In genomic region chr22:29837780-29838598, GRCh38 we compare ENCODE assay signal across 8 cellular contexts.
DNase-seq lines count a peak whose midpoint lies in the region; ATAC-seq and TF ChIP-seq lines count a peak whose summit lies in the region.

TSS of gene ASCC2 (minus strand) at chr22:29838274. CDS start at chr22:29832325, 5,949 bp downstream.

- H3K4me1 Mint-ChIP-seq in nephron progenitor cell = peaks cover 33% of the 10 kb centered on the region
- H3K4me1 Mint-ChIP-seq in stimulated activated naive CD8-positive, alpha-beta T cell treated with anti-CD3 and anti-CD28 coated beads, Interleukin-15, amount 100 ng/mL, for 72 hours = peaks cover 34% of the 10 kb centered on the region

- in situ Hi-C loops in HAP-1 (cut with MboI; ENCODE audit: low sequenced_read_pairs) = no loop called here

- DNase-seq in HAP-1 (ENCODE audit: low spot score in 2 of 2) (peak; percentile 97 to 100), MM.1S (peak; percentile 98), SIG-M5 (lab: John Stamatoyannopoulos, UW) (peak; percentile 87), activated gamma-delta T cell treated with Interleukin-2 at 50 U/mL for 16 hours (peak; percentile 99), fibroblast of the conjunctiva (ENCODE audit: low read depth) (peak; percentile 95), nephron progenitor cell (peak; percentile 99)
- peak; percentile 97 to 98 for DNase-seq in stimulated activated naive CD8-positive, alpha-beta T cell treated with anti-CD3 and anti-CD28 coated beads, Interleukin-15, amount 100 ng/mL, for 72 hours

- H3K4me1 ChIP-seq in ES-I3 (ENCODE audit: insufficient read depth, low read length) (peaks cover 11% of the 10 kb centered on the region; the same call in 1 of the 2 replicates), HAP-1 (peaks cover 8% of the 10 kb centered on the region; the same call in 1 of the 2 replicates), MM.1S (ENCODE audit: low read length) (0 out of 2 replicates have a peak, but pooled peaks cover 7% of the 10 kb centered on the region)

- H3K27me3 ChIP-seq in HAP-1 (ENCODE audit: low read depth) (no peaks in the 10 kb centered on the region), MM.1S (replicated peaks; ENCODE audit: insufficient read depth, low read length) (no peaks in the 10 kb centered on the region)

- H3K9me2 ChIP-seq in MM.1S (replicated peaks; ENCODE audit: insufficient read depth, low read length) = no peaks in the 10 kb centered on the region

- no peaks in the 10 kb centered on the region for H3F3A ChIP-seq in MM.1S (ENCODE audit: insufficient read depth, low read length)

- no peaks in the 10 kb centered on the region for H3K9me3 ChIP-seq in ES-I3 (ENCODE audit: control insufficient read depth, insufficient read depth, low read length)
- peaks cover 3% of the 10 kb centered on the region; the same call in 1 of the 2 replicates for H3K9me3 ChIP-seq in HAP-1
- no peaks in the 10 kb centered on the region for H3K9me3 ChIP-seq in MM.1S (replicated peaks; ENCODE audit: insufficient read depth, low read length)

- H3K79me2 ChIP-seq in MM.1S (ENCODE audit: low read length) = peaks cover 34% of the 10 kb centered on the region

- peak within 1 kb of the TSS; percentile 94 for H3K4me3 Mint-ChIP-seq in nephron progenitor cell
- peak within 1 kb of the TSS; percentile 87 to 99 for H3K4me3 Mint-ChIP-seq in stimulated activated naive CD8-positive, alpha-beta T cell treated with anti-CD3 and anti-CD28 coated beads, Interleukin-15, amount 100 ng/mL, for 72 hours

- H3K27me3 Mint-ChIP-seq in nephron progenitor cell (ENCODE audit: low read depth, poor library complexity) = no peaks in the 10 kb centered on the region
- H3K27me3 Mint-ChIP-seq in stimulated activated naive CD8-positive, alpha-beta T cell treated with anti-CD3 and anti-CD28 coated beads, Interleukin-15, amount 100 ng/mL, for 72 hours = no peaks in the 10 kb centered on the region

- no peaks in the 10 kb centered on the region for H3K36me3 ChIP-seq in ES-I3 (ENCODE audit: insufficient read depth, low read length)
- H3K36me3 ChIP-seq in HAP-1 (replicated peaks) = peaks cover 6% of the 10 kb centered on the region
- no peaks in the 10 kb centered on the region for H3K36me3 ChIP-seq in MM.1S (replicated peaks; ENCODE audit: insufficient read depth, low read length)

- H3K36me3 Mint-ChIP-seq in nephron progenitor cell (ENCODE audit: low read depth) = peaks cover 5% of the 10 kb centered on the region

- peak within 1 kb of the TSS; percentile 21; the same call in 1 of the 2 replicates for H3K27ac ChIP-seq in MM.1S (ENCODE audit: low read length)

- no peaks in the 10 kb centered on the region for H3K9me3 Mint-ChIP-seq in nephron progenitor cell
- H3K9me3 Mint-ChIP-seq in stimulated activated naive CD8-positive, alpha-beta T cell treated with anti-CD3 and anti-CD28 coated beads, Interleukin-15, amount 100 ng/mL, for 72 hours = peaks cover 0 to 5% of the 10 kb centered on the region in 2 donors

- peak within 1 kb of the TSS; percentile 90 for H3K4me2 ChIP-seq in MM.1S (ENCODE audit: low read depth, low read length)

- H3K27ac Mint-ChIP-seq in nephron progenitor cell = peak within 1 kb of the TSS; percentile 83
- H3K27ac Mint-ChIP-seq in stimulated activated naive CD8-positive, alpha-beta T cell treated with anti-CD3 and anti-CD28 coated beads, Interleukin-15, amount 100 ng/mL, for 72 hours = peak within 1 kb of the TSS; percentile 92 to 97

- H3K4me3 ChIP-seq in HAP-1 (peak within 1 kb of the TSS; percentile 96), MM.1S (ENCODE audit: low read length) (peak within 1 kb of the TSS; percentile 96)

- H2AFZ ChIP-seq in MM.1S (ENCODE audit: low read length) = peak within 1 kb of the TSS; percentile 95

- ATAC-seq in stimulated activated naive CD8-positive, alpha-beta T cell treated with anti-CD3 and anti-CD28 coated beads, Interleukin-15, amount 100 ng/mL, for 72 hours = peak; percentile 98

- H3K9ac ChIP-seq in ES-I3 (ENCODE audit: low read depth, low read length) = peak within 1 kb of the TSS; percentile 87
- H3K9ac ChIP-seq in MM.1S (ENCODE audit: low read length) = peak within 1 kb of the TSS; percentile 79

- H4K20me1 ChIP-seq in MM.1S (ENCODE audit: insufficient read depth, low read length) = no peaks in the 10 kb centered on the region

- TF ChIP-seq CTCF in MM.1S (IDR thresholded peaks at IDR 0.05; ENCODE audit: low read length) (no peak), nephron progenitor cell (IDR thresholded peaks at IDR 0.05) (no peak)

Comparison
In these comparisons a context has a peak if more than half of its experiments do, and no peak if none do; other contexts are left out.
1. Peak in every context shown above with its lines: DNase-seq, ATAC-seq, H3K4me3 ChIP-seq and H3K27ac ChIP-seq.